ENCODE assay signal across 8 cellular contexts in genomic region chr18:58671941-58672565, GRCh38. TPM values are rescaled to one million over a fixed set of nuclear protein-coding genes. Genes with fewer than 3 reads are reported as not detected.
DNase-seq lines count a peak whose midpoint lies in the region; ATAC-seq and TF ChIP-seq lines count a peak whose summit lies in the region.

No MANE protein-coding gene starts in this region.

- CTCF ChIA-PET in OCI-LY7 (lab: Charles Lee; ENCODE audit: unreplicated experiment), result no interaction called here

- H3K27me3 Mint-ChIP-seq in memory B cell (no peaks in the 10 kb centered on the region), type B pancreatic cell (peaks cover 11% of the 10 kb centered on the region)

- H3K36me3 Mint-ChIP-seq in memory B cell, result peaks cover 19% of the 10 kb centered on the region
- H3K36me3 Mint-ChIP-seq in type B pancreatic cell, result peaks cover 12% of the 10 kb centered on the region

- no peaks in the 10 kb centered on the region for H3K9me3 ChIP-seq in OCI-LY7 (ENCODE audit: low read length)

- peaks cover 16% of the 10 kb centered on the region for H3K79me2 ChIP-seq in OCI-LY7 (ENCODE audit: insufficient read depth, low read depth, low read length)

- H3K4me2 ChIP-seq in OCI-LY7 (ENCODE audit: low read length), result peak overlapping the region; percentile 66

- peak overlapping the region; percentile 73 for H3K27ac ChIP-seq in OCI-LY7 (ENCODE audit: low read depth, low read length, poor library complexity, severe bottlenecking)
- peak overlapping the region in 53 of 59 donors; percentile 19 to 93 (median 80) for H3K27ac ChIP-seq in dorsolateral prefrontal cortex

- TF ChIP-seq CTCF in OCI-LY7 (conservative IDR thresholded peaks at IDR 0.05; ENCODE audit: low read length) (no peak), dorsolateral prefrontal cortex (IDR thresholded peaks at IDR 0.05 in 54 of 56, conservative IDR thresholded peaks at IDR 0.05 in 2 of 56; ENCODE audit: low read depth in 1 of 56, partially characterized antibody in 56 of 56) (peak in 1 of 56 donors; percentile 3), type B pancreatic cell (conservative IDR thresholded peaks at IDR 0.05) (no peak)

- H3K4me3 Mint-ChIP-seq in memory B cell (peak overlapping the region; percentile 96), type B pancreatic cell (peak overlapping the region; percentile 95)

- H3K4me1 Mint-ChIP-seq in memory B cell (peaks cover 50% of the 10 kb centered on the region), type B pancreatic cell (ENCODE audit: unreplicated experiment) (peaks cover 14% of the 10 kb centered on the region)

- H3K27ac Mint-ChIP-seq in memory B cell (peak overlapping the region; percentile 95), type B pancreatic cell (peak overlapping the region; percentile 88)

- H3K27me3 ChIP-seq in dorsolateral prefrontal cortex, result no peaks in the 10 kb centered on the region

- no peak overlapping the region for H2AFZ ChIP-seq in OCI-LY7 (ENCODE audit: low read length)

- peaks cover 17% of the 10 kb centered on the region for H3K4me1 ChIP-seq in OCI-LY7 (ENCODE audit: insufficient read depth, low read length, poor library complexity, severe bottlenecking)

- no TSS peak for BruUV-seq in OCI-LY7 (replicated peaks; lab: Mats Ljungman, UMichigan)

- H3K9me3 Mint-ChIP-seq in memory B cell (no peaks in the 10 kb centered on the region), type B pancreatic cell (no peaks in the 10 kb centered on the region)

- H3K36me3 ChIP-seq in OCI-LY7 (ENCODE audit: insufficient read depth, low read length), result no peaks in the 10 kb centered on the region; the same call in 1 of the 2 replicates

- intact Hi-C loops in OCI-LY7 (cut with micrococcal nuclease; ENCODE audit: unreplicated experiment), result loop anchor here (1.0 to 5.0 kb wide), 2 partner anchors 92 to 145 kb away; no protein-coding TSS in a partner anchor
- intact Hi-C loops in dorsolateral prefrontal cortex (cut with DNase I), result no loop called here

- peak; percentile 29 for ATAC-seq in HG02623 (IDR thresholded peaks at IDR 0.05; ENCODE audit: unreplicated experiment)
- ATAC-seq in memory B cell (ENCODE audit: low read depth), result peak; percentile 33

- no peaks in the 10 kb centered on the region for H3K9me2 ChIP-seq in OCI-LY7 (ENCODE audit: insufficient read depth, low read length)

- H3K4me3 ChIP-seq in OCI-LY7 (ENCODE audit: low read depth, low read length, poor library complexity, severe bottlenecking) (peak overlapping the region; percentile 78), dorsolateral prefrontal cortex (peak overlapping the region; percentile 52 to 95 (median 78))

- POLR2A ChIA-PET in OCI-LY7 (lab: Charles Lee), result interaction anchor here (0.6 to 2.3 kb wide), 10 partner anchors 10 to 1229 kb away, joined by 3 to 20 read pairs (median 4); no protein-coding TSS in a partner anchor

- H4K20me1 ChIP-seq in OCI-LY7 (ENCODE audit: insufficient read depth, low read length), result no peaks in the 10 kb centered on the region

- DNase-seq in NCI-H510A treated with DMSO at 0.1 percent for 48 hours (lab: John Stamatoyannopoulos, UW) (peak; percentile 40), NCI-H510A (lab: John Stamatoyannopoulos, UW) (no peak), OCI-LY7 (ENCODE audit: low spot score) (peak; percentile 60), dorsolateral prefrontal cortex (peak in 2 of 10 donors; percentile 42 to 47), memory B cell (ENCODE audit: low spot score in 2 of 2) (no peak), type B pancreatic cell (ENCODE audit: extremely low spot score, unreplicated experiment) (no peak), MV-4-11 (lab: John Stamatoyannopoulos, UW) (no peak)

RNA-seq across cellular contexts. Expression of gene MALT1, which starts 0.8 kb away (rescaled TPM):
- 14.4 and 15.5 TPM in 2 replicates for total RNA-seq in OCI-LY7 (2014; rRNA removed; shearing (Covaris generic))
- total RNA-seq in OCI-LY7 (2022) (18.5 and 20.4 TPM in 2 replicates), dorsolateral prefrontal cortex (10 to 100 TPM in 119 of 120 experiments, 1 to 10 TPM in 1; 9.9 to 32.5 (median 19.8) TPM), type B pancreatic cell (ENCODE audit: low replicate concordance) (17.9 and 29.7 TPM in 2 replicates)

RNA-seq across cellular contexts. Expression of gene ALPK2, which starts 43.2 kb away (rescaled TPM):
- not detected in 2 replicates for total RNA-seq in OCI-LY7 (2014; rRNA removed; shearing (Covaris generic))
- total RNA-seq in OCI-LY7 (2022) (not detected in 2 replicates), dorsolateral prefrontal cortex (1 to 10 TPM in 1 of 120 experiments, under 1 TPM in 53, not detected in 66; 0.03 to 1.1 (median 0.16) TPM), type B pancreatic cell (ENCODE audit: low replicate concordance) (0.24 and 1.5 TPM in 2 replicates)

Comparison
In these comparisons a context has a peak if more than half of its experiments do, and no peak if none do; other contexts are left out.
1. DNase-seq: peak in NCI-H510A treated with DMSO at 0.1 percent for 48 hours (single experiment) and OCI-LY7 (single experiment); none in NCI-H510A (single experiment), memory B cell (0 of 2), type B pancreatic cell (single experiment) and MV-4-11 (single experiment).